30 cellular contexts compared by ENCODE assay signal in the genomic region with DNA sequence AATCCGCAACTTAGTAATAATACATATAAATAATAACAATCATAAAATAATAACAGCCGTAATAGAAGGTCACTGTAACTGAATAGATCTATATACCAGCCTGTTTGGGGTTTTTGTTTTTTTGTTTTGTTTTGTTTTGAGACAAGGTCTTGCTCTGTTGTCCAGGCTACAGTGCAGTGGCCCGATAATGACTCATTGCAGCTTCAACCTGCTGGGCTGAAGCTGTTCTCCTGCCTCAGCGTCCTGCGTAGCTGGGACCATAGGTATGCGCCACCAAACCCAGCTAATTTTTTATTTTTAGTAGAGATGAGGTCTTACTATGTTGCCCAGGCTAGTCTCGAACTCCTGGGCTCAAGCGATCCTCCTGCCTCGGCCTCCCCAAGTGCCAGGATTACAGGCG. TPM values are rescaled to one million over a fixed set of nuclear protein-coding genes. Genes with fewer than 3 reads are reported as not detected.
"Had no signal": no experiment of that assay in that cellular context is flagged by ENCODE, and none has a peak within 500 bp of the region (broad histone marks: within the 10 kb centered on the region; RNA-seq: fewer than 3 reads in every experiment).

No MANE protein-coding gene starts in this region.

- H3K27ac ChIP-seq: esophagus muscularis mucosa, foreskin keratinocyte, gastroesophageal sphincter, heart left ventricle, left ventricle myocardium inferior, lower lobe of right lung, parathyroid adenoma, prostate gland, right atrium auricular region, sigmoid colon, spleen, testis, tibial artery had no signal

- DNase-seq: dorsolateral prefrontal cortex; effector memory CD4-positive, alpha-beta T cell; foreskin keratinocyte; heart left ventricle; hippocampal formation; left colon; left ventricle myocardium inferior; lower lobe of right lung; natural killer cell; sigmoid colon; spleen; stimulated activated CD4-positive, alpha-beta T cell treated with anti-CD3 and anti-CD28 coated beads, Interleukin-4, amount 100 ng/mL, for 4 hours; stimulated activated naive CD8-positive, alpha-beta T cell treated with anti-CD3 and anti-CD28 coated beads, Interleukin-15, Interleukin-2, amounts not matched to agents 100 U/mL and 50 U/mL, for 24 hours; substantia nigra; testis; tibial artery had no signal

- H3K27ac Mint-ChIP-seq: memory B cell; natural killer cell; stimulated activated memory B cell treated with anti-CD40 and anti-IgM and Interleukin-4, amounts not matched to agents 10 μg/mL and 1 μg/mL and 100 μg/mL, for 72 hours had no signal

- H3K4me1 ChIP-seq: foreskin keratinocyte, gastroesophageal sphincter, parathyroid adenoma, prostate gland, right atrium auricular region, sigmoid colon, testis, tibial artery had no signal

- H3K4me3 ChIP-seq: dorsolateral prefrontal cortex, esophagus muscularis mucosa, gastroesophageal sphincter, heart left ventricle, left ventricle myocardium inferior, lower lobe of right lung, prostate gland, right atrium auricular region, sigmoid colon, spleen, testis, tibial artery, upper lobe of left lung had no signal

- H3K27me3 ChIP-seq: foreskin keratinocyte, heart left ventricle, right atrium auricular region, sigmoid colon, testis, tibial artery, upper lobe of left lung had no signal

- H3K36me3 Mint-ChIP-seq: memory B cell; natural killer cell; stimulated activated memory B cell treated with anti-CD40 and anti-IgM and Interleukin-4, amounts not matched to agents 10 μg/mL and 1 μg/mL and 100 μg/mL, for 72 hours had no signal

- H3K9ac ChIP-seq: parathyroid adenoma had no signal

- H3K4me1 Mint-ChIP-seq: memory B cell; stimulated activated memory B cell treated with anti-CD40 and anti-IgM and Interleukin-4, amounts not matched to agents 10 μg/mL and 1 μg/mL and 100 μg/mL, for 72 hours had no signal

- H3K4me3 Mint-ChIP-seq: memory B cell; natural killer cell; stimulated activated memory B cell treated with anti-CD40 and anti-IgM and Interleukin-4, amounts not matched to agents 10 μg/mL and 1 μg/mL and 100 μg/mL, for 72 hours had no signal

- H3K9me3 Mint-ChIP-seq: natural killer cell; stimulated activated memory B cell treated with anti-CD40 and anti-IgM and Interleukin-4, amounts not matched to agents 10 μg/mL and 1 μg/mL and 100 μg/mL, for 72 hours had no signal

- H3K9me3 ChIP-seq: esophagus muscularis mucosa, gastroesophageal sphincter, heart left ventricle, left ventricle myocardium inferior, lower lobe of right lung, prostate gland, right atrium auricular region, sigmoid colon, spleen, testis, tibial artery, upper lobe of left lung had no signal

- ATAC-seq: foreskin keratinocyte; gastroesophageal sphincter; heart left ventricle; lower lobe of right lung; natural killer cell; stimulated activated memory B cell treated with anti-CD40 and anti-IgM and Interleukin-4, amounts not matched to agents 10 μg/mL and 1 μg/mL and 100 μg/mL, for 72 hours; stimulated activated naive CD8-positive, alpha-beta T cell treated with anti-CD3 and anti-CD28 coated beads, Interleukin-15, Interleukin-2, amounts not matched to agents 100 U/mL and 50 U/mL, for 24 hours had no signal

- H3K36me3 ChIP-seq: esophagus muscularis mucosa, gastroesophageal sphincter, heart left ventricle, left ventricle myocardium inferior, lower lobe of right lung, prostate gland, right atrium auricular region, sigmoid colon, spleen, tibial artery, upper lobe of left lung had no signal

RNA-seq across cellular contexts. Expression of a gene that starts 0.9 kb away (rescaled TPM):
- total RNA-seq: cerebellum, dorsolateral prefrontal cortex, endothelial cell of umbilical vein, esophagus muscularis mucosa, foreskin keratinocyte, gastroesophageal sphincter, left colon, left ventricle myocardium inferior, lower lobe of right lung, mononuclear cell, natural killer cell, omental fat pad, prostate gland, right atrium auricular region, sigmoid colon, skeletal muscle tissue, spleen, upper lobe of left lung had no signal
- polyA plus RNA-seq: foreskin keratinocyte, neural cell, sigmoid colon, spleen had no signal
